Comparison of ENCODE assay signal across 1 cellular context in the genomic region with DNA sequence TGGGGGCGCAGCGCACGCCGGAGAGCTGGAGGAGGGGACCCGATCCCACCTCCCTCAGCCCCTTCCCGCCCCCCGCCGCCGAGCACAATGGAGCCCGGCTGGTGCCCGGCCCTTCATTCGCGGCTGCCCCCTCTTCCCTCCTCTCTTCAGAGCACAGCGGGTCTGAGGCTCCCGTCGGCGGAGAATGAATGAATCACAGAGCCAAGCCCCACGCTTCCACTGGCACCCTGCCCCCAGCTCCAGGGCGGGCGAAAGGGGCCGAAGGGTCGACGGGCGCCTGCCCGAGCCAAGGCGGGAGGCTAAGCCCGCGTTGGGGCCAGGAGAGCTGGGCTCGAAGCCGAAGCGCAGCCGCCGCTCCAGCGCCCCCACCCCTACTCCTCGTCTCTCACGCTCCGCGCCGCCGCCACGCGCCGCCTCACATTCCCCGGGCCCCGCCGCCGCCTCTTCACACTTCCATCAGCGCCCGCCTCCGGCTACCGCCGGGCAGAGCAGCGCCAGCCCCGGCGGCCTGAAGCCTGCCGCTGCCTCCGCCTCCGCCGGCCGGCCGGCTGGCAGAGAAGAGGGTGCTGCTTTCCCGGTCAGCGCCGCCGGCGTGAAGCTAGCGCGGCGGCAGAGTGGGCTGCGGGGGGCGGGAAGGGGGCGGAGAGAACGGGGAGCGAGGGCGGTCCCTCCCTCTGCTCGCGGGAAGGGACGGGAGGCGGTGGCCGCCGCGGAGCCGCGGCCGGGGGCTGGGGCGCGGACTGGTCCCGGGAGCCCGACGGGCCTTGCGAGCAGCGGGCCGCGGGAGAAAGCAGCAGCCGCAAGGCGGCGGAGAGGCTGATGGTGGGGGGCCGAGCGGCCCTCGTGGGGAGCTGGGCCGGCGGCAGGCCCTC.
A peak's percentile ranks its signal among the peaks of the same experiment; 100 is the strongest.
TF ChIP-seq lines count a peak whose summit lies in the region.

A gene with protein sequence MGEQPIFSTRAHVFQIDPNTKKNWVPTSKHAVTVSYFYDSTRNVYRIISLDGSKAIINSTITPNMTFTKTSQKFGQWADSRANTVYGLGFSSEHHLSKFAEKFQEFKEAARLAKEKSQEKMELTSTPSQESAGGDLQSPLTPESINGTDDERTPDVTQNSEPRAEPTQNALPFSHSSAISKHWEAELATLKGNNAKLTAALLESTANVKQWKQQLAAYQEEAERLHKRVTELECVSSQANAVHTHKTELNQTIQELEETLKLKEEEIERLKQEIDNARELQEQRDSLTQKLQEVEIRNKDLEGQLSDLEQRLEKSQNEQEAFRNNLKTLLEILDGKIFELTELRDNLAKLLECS (minus strand): TSS at position 616 of the 872 bp plus-strand sequence. CDS start 1,360 bp downstream, outside the sequence.

TF ChIP-seq in HepG2, 621 proteins besides CTCF, POLR2A, EP300 and RAD21 (continued from another document and continues in another):
- TF ChIP-seq, protein P1, sequence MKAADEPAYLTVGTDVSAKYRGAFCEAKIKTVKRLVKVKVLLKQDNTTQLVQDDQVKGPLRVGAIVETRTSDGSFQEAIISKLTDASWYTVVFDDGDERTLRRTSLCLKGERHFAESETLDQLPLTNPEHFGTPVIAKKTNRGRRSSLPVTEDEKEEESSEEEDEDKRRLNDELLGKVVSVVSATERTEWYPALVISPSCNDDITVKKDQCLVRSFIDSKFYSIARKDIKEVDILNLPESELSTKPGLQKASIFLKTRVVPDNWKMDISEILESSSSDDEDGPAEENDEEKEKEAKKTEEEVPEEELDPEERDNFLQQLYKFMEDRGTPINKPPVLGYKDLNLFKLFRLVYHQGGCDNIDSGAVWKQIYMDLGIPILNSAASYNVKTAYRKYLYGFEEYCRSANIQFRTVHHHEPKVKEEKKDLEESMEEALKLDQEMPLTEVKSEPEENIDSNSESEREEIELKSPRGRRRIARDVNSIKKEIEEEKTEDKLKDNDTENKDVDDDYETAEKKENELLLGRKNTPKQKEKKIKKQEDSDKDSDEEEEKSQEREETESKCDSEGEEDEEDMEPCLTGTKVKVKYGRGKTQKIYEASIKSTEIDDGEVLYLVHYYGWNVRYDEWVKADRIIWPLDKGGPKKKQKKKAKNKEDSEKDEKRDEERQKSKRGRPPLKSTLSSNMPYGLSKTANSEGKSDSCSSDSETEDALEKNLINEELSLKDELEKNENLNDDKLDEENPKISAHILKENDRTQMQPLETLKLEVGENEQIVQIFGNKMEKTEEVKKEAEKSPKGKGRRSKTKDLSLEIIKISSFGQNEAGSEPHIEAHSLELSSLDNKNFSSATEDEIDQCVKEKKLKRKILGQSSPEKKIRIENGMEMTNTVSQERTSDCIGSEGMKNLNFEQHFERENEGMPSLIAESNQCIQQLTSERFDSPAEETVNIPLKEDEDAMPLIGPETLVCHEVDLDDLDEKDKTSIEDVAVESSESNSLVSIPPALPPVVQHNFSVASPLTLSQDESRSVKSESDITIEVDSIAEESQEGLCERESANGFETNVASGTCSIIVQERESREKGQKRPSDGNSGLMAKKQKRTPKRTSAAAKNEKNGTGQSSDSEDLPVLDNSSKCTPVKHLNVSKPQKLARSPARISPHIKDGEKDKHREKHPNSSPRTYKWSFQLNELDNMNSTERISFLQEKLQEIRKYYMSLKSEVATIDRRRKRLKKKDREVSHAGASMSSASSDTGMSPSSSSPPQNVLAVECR (CRISPR knock-in tag; IDR thresholded peaks at IDR 0.05; ENCODE audit: borderline replicate concordance) = no peak; the same call in 1 of the 2 replicates
- peak; percentile 44; the same call in 1 of the 2 replicates for TF ChIP-seq ZNF607 (CRISPR knock-in tag; IDR thresholded peaks at IDR 0.05; ENCODE audit: borderline replicate concordance)
- no peak for TF ChIP-seq ZNF343 (CRISPR knock-in tag; IDR thresholded peaks at IDR 0.05)
- peak; percentile 93 for TF ChIP-seq HNRNPLL (IDR thresholded peaks at IDR 0.05; ENCODE audit: low read depth, low read length, poor library complexity, severe bottlenecking)
- TF ChIP-seq ZNF383 (CRISPR knock-in tag; IDR thresholded peaks at IDR 0.05; ENCODE audit: borderline replicate concordance) = no peak
- no peak for TF ChIP-seq TOE1 (CRISPR knock-in tag; IDR thresholded peaks at IDR 0.05)
- TF ChIP-seq, protein P2, sequence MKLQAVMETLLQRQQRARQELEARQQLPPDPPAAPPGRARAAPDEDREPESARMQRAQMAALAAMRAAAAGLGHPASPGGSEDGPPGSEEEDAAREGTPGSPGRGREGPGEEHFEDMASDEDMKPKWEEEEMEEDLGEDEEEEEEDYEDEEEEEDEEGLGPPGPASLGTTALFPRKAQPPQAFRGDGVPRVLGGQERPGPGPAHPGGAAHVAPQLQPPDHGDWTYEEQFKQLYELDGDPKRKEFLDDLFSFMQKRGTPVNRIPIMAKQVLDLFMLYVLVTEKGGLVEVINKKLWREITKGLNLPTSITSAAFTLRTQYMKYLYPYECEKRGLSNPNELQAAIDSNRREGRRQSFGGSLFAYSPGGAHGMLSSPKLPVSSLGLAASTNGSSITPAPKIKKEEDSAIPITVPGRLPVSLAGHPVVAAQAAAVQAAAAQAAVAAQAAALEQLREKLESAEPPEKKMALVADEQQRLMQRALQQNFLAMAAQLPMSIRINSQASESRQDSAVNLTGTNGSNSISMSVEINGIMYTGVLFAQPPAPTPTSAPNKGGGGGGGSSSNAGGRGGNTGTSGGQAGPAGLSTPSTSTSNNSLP (IDR thresholded peaks at IDR 0.05; ENCODE audit: low read depth, low read length) = no peak
- TF ChIP-seq AGO1 (IDR thresholded peaks at IDR 0.05; ENCODE audit: low read depth, low read length, poor library complexity, severe bottlenecking) = no peak
- no peak for TF ChIP-seq NFATC3 (CRISPR knock-in tag; IDR thresholded peaks at IDR 0.05)
- no peak for TF ChIP-seq RARG (CRISPR knock-in tag; IDR thresholded peaks at IDR 0.05; ENCODE audit: low read depth)
- peak; percentile 74; the same call in 1 of the 2 replicates for TF ChIP-seq SP4 (CRISPR knock-in tag; IDR thresholded peaks at IDR 0.05)
- peak; percentile 43; the same call in 1 of the 2 replicates for TF ChIP-seq REPIN1 (CRISPR knock-in tag; IDR thresholded peaks at IDR 0.05; ENCODE audit: borderline replicate concordance, low read depth)
- no peak for TF ChIP-seq ZC3H4 (CRISPR knock-in tag; IDR thresholded peaks at IDR 0.05; ENCODE audit: borderline replicate concordance)
- TF ChIP-seq ZNF446 (CRISPR knock-in tag; IDR thresholded peaks at IDR 0.05) = peak; percentile 77; the same call in 1 of the 2 replicates
- no peak for TF ChIP-seq RBM22 (optimal IDR thresholded peaks at IDR 0.05; ENCODE audit: low read length)
- TF ChIP-seq ZNF546 (CRISPR knock-in tag; conservative IDR thresholded peaks at IDR 0.05) = peak; percentile 56
- peak; percentile 40; the same call in 1 of the 2 replicates for TF ChIP-seq ZNF33B (CRISPR knock-in tag; IDR thresholded peaks at IDR 0.05)
- no peak for TF ChIP-seq TEAD3 (CRISPR knock-in tag; optimal IDR thresholded peaks at IDR 0.05; ENCODE audit: borderline replicate concordance)
- no peak for TF ChIP-seq KLF9 (CRISPR knock-in tag; IDR thresholded peaks at IDR 0.05; ENCODE audit: low read depth)
- TF ChIP-seq ONECUT2 (CRISPR knock-in tag; IDR thresholded peaks at IDR 0.05) = no peak
- TF ChIP-seq ZBTB8A (CRISPR knock-in tag; IDR thresholded peaks at IDR 0.05; ENCODE audit: borderline replicate concordance, low read depth) = no peak
- TF ChIP-seq PAX8 (CRISPR knock-in tag; IDR thresholded peaks at IDR 0.05; ENCODE audit: borderline replicate concordance) = peak; percentile 83; the same call in 1 of the 2 replicates
- TF ChIP-seq, protein P3, sequence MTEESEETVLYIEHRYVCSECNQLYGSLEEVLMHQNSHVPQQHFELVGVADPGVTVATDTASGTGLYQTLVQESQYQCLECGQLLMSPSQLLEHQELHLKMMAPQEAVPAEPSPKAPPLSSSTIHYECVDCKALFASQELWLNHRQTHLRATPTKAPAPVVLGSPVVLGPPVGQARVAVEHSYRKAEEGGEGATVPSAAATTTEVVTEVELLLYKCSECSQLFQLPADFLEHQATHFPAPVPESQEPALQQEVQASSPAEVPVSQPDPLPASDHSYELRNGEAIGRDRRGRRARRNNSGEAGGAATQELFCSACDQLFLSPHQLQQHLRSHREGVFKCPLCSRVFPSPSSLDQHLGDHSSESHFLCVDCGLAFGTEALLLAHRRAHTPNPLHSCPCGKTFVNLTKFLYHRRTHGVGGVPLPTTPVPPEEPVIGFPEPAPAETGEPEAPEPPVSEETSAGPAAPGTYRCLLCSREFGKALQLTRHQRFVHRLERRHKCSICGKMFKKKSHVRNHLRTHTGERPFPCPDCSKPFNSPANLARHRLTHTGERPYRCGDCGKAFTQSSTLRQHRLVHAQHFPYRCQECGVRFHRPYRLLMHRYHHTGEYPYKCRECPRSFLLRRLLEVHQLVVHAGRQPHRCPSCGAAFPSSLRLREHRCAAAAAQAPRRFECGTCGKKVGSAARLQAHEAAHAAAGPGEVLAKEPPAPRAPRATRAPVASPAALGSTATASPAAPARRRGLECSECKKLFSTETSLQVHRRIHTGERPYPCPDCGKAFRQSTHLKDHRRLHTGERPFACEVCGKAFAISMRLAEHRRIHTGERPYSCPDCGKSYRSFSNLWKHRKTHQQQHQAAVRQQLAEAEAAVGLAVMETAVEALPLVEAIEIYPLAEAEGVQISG (CRISPR knock-in tag; IDR thresholded peaks at IDR 0.05) = peak; percentile 11; the same call in 1 of the 2 replicates
- TF ChIP-seq, protein P4, sequence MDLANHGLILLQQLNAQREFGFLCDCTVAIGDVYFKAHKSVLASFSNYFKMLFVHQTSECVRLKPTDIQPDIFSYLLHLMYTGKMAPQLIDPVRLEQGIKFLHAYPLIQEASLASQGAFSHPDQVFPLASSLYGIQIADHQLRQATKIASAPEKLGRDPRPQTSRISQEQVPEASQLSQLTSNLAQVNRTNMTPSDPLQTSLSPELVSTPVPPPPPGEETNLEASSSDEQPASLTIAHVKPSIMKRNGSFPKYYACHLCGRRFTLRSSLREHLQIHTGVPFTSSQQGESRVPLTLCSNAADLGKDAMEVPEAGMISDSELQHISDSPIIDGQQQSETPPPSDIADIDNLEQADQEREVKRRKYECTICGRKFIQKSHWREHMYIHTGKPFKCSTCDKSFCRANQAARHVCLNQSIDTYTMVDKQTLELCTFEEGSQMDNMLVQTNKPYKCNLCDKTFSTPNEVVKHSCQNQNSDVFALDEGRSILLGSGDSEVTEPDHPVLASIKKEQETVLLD (CRISPR knock-in tag; IDR thresholded peaks at IDR 0.05; ENCODE audit: low read depth) = 0 out of 2 replicates have a peak, but pooled peaks have one; percentile 17
- TF ChIP-seq, protein P5, sequence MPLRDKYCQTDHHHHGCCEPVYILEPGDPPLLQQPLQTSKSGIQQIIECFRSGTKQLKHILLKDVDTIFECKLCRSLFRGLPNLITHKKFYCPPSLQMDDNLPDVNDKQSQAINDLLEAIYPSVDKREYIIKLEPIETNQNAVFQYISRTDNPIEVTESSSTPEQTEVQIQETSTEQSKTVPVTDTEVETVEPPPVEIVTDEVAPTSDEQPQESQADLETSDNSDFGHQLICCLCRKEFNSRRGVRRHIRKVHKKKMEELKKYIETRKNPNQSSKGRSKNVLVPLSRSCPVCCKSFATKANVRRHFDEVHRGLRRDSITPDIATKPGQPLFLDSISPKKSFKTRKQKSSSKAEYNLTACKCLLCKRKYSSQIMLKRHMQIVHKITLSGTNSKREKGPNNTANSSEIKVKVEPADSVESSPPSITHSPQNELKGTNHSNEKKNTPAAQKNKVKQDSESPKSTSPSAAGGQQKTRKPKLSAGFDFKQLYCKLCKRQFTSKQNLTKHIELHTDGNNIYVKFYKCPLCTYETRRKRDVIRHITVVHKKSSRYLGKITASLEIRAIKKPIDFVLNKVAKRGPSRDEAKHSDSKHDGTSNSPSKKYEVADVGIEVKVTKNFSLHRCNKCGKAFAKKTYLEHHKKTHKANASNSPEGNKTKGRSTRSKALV (CRISPR knock-in tag; IDR thresholded peaks at IDR 0.05) = peak; percentile 12; the same call in 1 of the 2 replicates
- TF ChIP-seq, protein P6, sequence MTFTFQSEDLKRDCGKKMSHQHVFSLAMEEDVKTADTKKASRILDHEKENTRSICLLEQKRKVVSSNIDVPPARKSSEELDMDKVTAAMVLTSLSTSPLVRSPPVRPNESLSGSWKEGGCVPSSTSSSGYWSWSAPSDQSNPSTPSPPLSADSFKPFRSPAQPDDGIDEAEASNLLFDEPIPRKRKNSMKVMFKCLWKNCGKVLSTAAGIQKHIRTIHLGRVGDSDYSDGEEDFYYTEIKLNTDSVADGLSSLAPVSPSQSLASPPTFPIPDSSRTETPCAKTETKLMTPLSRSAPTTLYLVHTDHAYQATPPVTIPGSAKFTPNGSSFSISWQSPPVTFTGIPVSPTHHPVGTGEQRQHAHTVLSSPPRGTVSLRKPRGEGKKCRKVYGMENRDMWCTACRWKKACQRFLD (CRISPR knock-in tag; IDR thresholded peaks at IDR 0.05; ENCODE audit: borderline replicate concordance) = no peak
- TF ChIP-seq MXI1 (IDR thresholded peaks at IDR 0.05; ENCODE audit: borderline replicate concordance, low read depth, low read length) = no peak; the same call in 2 of the 3 replicates
- TF ChIP-seq KDM2A (CRISPR knock-in tag; IDR thresholded peaks at IDR 0.05; ENCODE audit: borderline replicate concordance, low read depth) = no peak
- TF ChIP-seq, protein P7, sequence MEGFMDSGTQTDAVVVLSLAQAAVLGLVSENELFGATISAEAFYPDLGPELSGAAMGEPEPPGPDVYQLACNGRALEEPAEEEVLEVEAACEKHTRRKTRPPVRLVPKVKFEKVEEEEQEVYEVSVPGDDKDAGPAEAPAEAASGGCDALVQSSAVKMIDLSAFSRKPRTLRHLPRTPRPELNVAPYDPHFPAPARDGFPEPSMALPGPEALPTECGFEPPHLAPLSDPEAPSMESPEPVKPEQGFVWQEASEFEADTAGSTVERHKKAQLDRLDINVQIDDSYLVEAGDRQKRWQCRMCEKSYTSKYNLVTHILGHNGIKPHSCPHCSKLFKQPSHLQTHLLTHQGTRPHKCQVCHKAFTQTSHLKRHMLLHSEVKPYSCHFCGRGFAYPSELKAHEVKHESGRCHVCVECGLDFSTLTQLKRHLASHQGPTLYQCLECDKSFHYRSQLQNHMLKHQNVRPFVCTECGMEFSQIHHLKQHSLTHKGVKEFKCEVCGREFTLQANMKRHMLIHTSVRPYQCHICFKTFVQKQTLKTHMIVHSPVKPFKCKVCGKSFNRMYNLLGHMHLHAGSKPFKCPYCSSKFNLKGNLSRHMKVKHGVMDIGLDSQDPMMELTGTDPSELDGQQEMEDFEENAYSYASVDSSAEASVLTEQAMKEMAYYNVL (CRISPR knock-in tag; IDR thresholded peaks at IDR 0.05; ENCODE audit: borderline replicate concordance) = no peak
- no peak; the same call in 1 of the 2 replicates for TF ChIP-seq ZNF772 (CRISPR knock-in tag; IDR thresholded peaks at IDR 0.05)
- TF ChIP-seq, protein P8, sequence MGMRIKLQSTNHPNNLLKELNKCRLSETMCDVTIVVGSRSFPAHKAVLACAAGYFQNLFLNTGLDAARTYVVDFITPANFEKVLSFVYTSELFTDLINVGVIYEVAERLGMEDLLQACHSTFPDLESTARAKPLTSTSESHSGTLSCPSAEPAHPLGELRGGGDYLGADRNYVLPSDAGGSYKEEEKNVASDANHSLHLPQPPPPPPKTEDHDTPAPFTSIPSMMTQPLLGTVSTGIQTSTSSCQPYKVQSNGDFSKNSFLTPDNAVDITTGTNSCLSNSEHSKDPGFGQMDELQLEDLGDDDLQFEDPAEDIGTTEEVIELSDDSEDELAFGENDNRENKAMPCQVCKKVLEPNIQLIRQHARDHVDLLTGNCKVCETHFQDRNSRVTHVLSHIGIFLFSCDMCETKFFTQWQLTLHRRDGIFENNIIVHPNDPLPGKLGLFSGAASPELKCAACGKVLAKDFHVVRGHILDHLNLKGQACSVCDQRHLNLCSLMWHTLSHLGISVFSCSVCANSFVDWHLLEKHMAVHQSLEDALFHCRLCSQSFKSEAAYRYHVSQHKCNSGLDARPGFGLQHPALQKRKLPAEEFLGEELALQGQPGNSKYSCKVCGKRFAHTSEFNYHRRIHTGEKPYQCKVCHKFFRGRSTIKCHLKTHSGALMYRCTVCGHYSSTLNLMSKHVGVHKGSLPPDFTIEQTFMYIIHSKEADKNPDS (CRISPR knock-in tag; IDR thresholded peaks at IDR 0.05) = no peak; the same call in 1 of the 2 replicates
- TF ChIP-seq GABPA (IDR thresholded peaks at IDR 0.05; ENCODE audit: low read depth, low read length) = no peak
- TF ChIP-seq GABPA (CRISPR knock-in tag; IDR thresholded peaks at IDR 0.05; ENCODE audit: low read depth) = no peak
